9 cellular contexts compared by ENCODE assay signal in the genomic region with DNA sequence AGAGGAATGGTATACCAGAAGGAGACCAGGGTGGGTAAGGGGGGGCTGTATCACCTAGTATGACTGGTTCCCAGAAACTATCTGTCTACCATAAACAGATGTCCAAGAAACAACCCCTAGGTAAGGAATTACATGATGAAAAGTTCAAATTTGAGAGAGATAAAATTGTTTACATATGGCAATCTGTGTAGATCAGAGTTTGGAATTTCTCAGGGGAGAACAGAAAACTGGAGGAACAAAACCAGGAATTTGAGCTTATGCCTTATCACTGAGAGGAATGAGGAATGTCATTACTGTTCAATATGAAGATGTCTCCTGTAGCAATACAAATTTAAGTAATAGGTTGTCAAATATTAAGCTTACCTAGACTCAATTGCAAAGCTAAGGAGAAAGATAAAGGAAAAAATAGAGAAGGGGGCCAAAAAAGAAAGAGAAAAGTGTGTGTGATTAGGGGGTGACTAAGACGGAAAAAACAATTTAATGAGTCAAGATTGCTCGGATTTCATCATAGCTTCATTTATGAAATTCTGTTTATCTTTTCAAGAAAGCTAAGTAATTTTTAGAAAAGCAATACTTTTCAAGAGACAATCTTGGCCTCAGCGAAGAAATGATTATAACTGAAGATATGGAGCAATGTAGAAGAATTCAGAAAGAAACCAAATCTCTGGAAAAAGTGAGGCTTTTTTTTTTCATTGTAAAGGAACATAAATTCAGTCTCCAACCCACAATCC.
DNase-seq lines count a peak whose midpoint lies in the region; ATAC-seq and TF ChIP-seq lines count a peak whose summit lies in the region.
"Had no signal": no experiment of that assay in that cellular context is flagged by ENCODE, and none has a peak within 500 bp of the region (broad histone marks: within the 10 kb centered on the region; RNA-seq: fewer than 3 reads in every experiment).

No MANE protein-coding gene starts in this region.

- ATAC-seq in PC-3 (no peak), GM21367 (IDR thresholded peaks at IDR 0.05; ENCODE audit: unreplicated experiment) (no peak)
- ATAC-seq: activated naive CD8-positive, alpha-beta T cell treated with anti-CD3 and anti-CD28 coated beads, Interleukin-2, amount 50 U/mL, for 24 hours had no signal

- H3K4me1 Mint-ChIP-seq in activated CD4-positive, alpha-beta memory T cell treated with anti-CD3 and anti-CD28 coated beads, Interleukin-2, amount 10 ng/mL, durations not matched to agents 7 days and 5 days: peaks cover 14% of the 10 kb centered on the region

- H3K4me1 ChIP-seq in PC-3 (ENCODE audit: insufficient read depth, low read length) (peaks cover 39% of the 10 kb centered on the region), esophagus squamous epithelium (peaks cover 18 to 76% (median 44%) of the 10 kb centered on the region in 3 donors), osteoblast (ENCODE audit: insufficient read depth, low read length) (peaks cover 45% of the 10 kb centered on the region)

- no peaks in the 10 kb centered on the region for H3K9me3 ChIP-seq in PC-3 (ENCODE audit: low read length)
- H3K9me3 ChIP-seq in esophagus squamous epithelium: no peaks in the 10 kb centered on the region
- H3K9me3 ChIP-seq in osteoblast (ENCODE audit: low read depth, low read length): no peaks in the 10 kb centered on the region

- POLR2A ChIA-PET in BJ (lab: Charles Lee): interaction anchor here (0.6 to 0.7 kb wide), 2 partner anchors 96 to 205 kb away, joined by 8 to 12 read pairs; no protein-coding TSS in a partner anchor
- POLR2A ChIA-PET in PC-3 (lab: Charles Lee; ENCODE audit: unreplicated experiment): interaction anchor here (0.5 to 1.2 kb wide), 3 partner anchors 51 to 456 kb away, joined by 4 to 8 read pairs (median 7); no protein-coding TSS in a partner anchor
- POLR2A ChIA-PET in activated CD4-positive, alpha-beta memory T cell treated with anti-CD3 and anti-CD28 coated beads, Interleukin-2, amount 10 ng/mL, durations not matched to agents 7 days and 5 days (lab: Charles Lee): no interaction called here

- CTCF ChIA-PET in BJ (lab: Yijun Ruan, JAX): interaction anchor here (0.6 to 2.4 kb wide), 2 partner anchors 13 to 208 kb away, joined by 4 to 7 read pairs; no protein-coding TSS in a partner anchor
- CTCF ChIA-PET in PC-3 (lab: Charles Lee): interaction anchor here (0.5 to 1.3 kb wide), 3 partner anchors 52 to 208 kb away, joined by 3 to 5 read pairs (median 5); no protein-coding TSS in a partner anchor
- CTCF ChIA-PET in activated CD4-positive, alpha-beta memory T cell treated with anti-CD3 and anti-CD28 coated beads, Interleukin-2, amount 10 ng/mL, durations not matched to agents 7 days and 5 days (lab: Charles Lee): no interaction called here

- DNase-seq in BJ (ENCODE audit: low read depth): no peak
- DNase-seq in PC-3: peak; percentile 54
- no peak for DNase-seq in esophagus squamous epithelium (lab: John Stamatoyannopoulos, UW)
- DNase-seq in osteoblast (ENCODE audit: insufficient read length, low spot score, missing footprints): no peak
- DNase-seq in activated CD4-positive, alpha-beta memory T cell treated with anti-CD3 and anti-CD28 coated beads, Interleukin-2, amount 10 ng/mL, durations not matched to agents 7 days and 5 days: no peak
- no peak for DNase-seq in activated CD4-positive, alpha-beta T cell treated with anti-CD3 and anti-CD28 coated beads for 1 hour
- no peak for DNase-seq in cerebellum (ENCODE audit: low spot score)
- DNase-seq: activated naive CD8-positive, alpha-beta T cell treated with anti-CD3 and anti-CD28 coated beads, Interleukin-2, amount 50 U/mL, for 24 hours had no signal

- H3K4me3 ChIP-seq in BJ (ENCODE audit: low read depth, low read length) (peak overlapping the region; percentile 71), PC-3 (ENCODE audit: low read length) (peak overlapping the region; percentile 83), esophagus squamous epithelium (peak overlapping the region in 3 of 4 donors; percentile 35 to 60 (median 38)), osteoblast (ENCODE audit: insufficient read depth, low read length) (peak overlapping the region; percentile 66)

- TF ChIP-seq CTCF in BJ (IDR thresholded peaks at IDR 0.05; ENCODE audit: insufficient read depth, low read depth, low read length) (no peak), PC-3 (conservative IDR thresholded peaks at IDR 0.05; ENCODE audit: low read depth, low read length) (no peak), esophagus squamous epithelium (IDR thresholded peaks at IDR 0.05) (no peak), osteoblast (IDR thresholded peaks at IDR 0.05; ENCODE audit: extremely low read depth, low read depth, low read length) (no peak)

- H3K9me2 ChIP-seq in PC-3 (replicated peaks; ENCODE audit: low read length): no peaks in the 10 kb centered on the region

- H3K27ac ChIP-seq in PC-3 (ENCODE audit: low read length): peak overlapping the region; percentile 98
- peak overlapping the region; percentile 62 to 85 (median 82) for H3K27ac ChIP-seq in esophagus squamous epithelium
- peak overlapping the region; percentile 89 for H3K27ac ChIP-seq in osteoblast (ENCODE audit: low read depth, low read length)

- intact Hi-C loops in PC-3 (cut with micrococcal nuclease): loop anchor here (5.0 kb wide), 1 partner anchor 73 kb away; no protein-coding TSS in a partner anchor
- intact Hi-C loops in esophagus squamous epithelium (cut with DNase I): no loop called here

- no peaks in the 10 kb centered on the region for H3F3A ChIP-seq in PC-3 (ENCODE audit: low read length, unreplicated experiment)

- no peaks in the 10 kb centered on the region for H3K9me3 Mint-ChIP-seq in activated CD4-positive, alpha-beta memory T cell treated with anti-CD3 and anti-CD28 coated beads, Interleukin-2, amount 10 ng/mL, durations not matched to agents 7 days and 5 days
- H3K9me3 Mint-ChIP-seq: activated naive CD8-positive, alpha-beta T cell treated with anti-CD3 and anti-CD28 coated beads, Interleukin-2, amount 50 U/mL, for 24 hours had no signal

- BruUV-seq in PC-3 (replicated peaks; lab: Mats Ljungman, UMichigan): no TSS peak

- WGBS in esophagus squamous epithelium, 2 donors: 7 to 12% methylated on average over 3 of the region's 3 CpGs

- H2AFZ ChIP-seq in PC-3 (ENCODE audit: low read length): no peak overlapping the region
- no peak overlapping the region for H2AFZ ChIP-seq in osteoblast (ENCODE audit: low read length)

- no peak for TF ChIP-seq POLR2A in esophagus squamous epithelium (IDR thresholded peaks at IDR 0.05)

- no peak overlapping the region for H3K4me3 Mint-ChIP-seq in activated CD4-positive, alpha-beta memory T cell treated with anti-CD3 and anti-CD28 coated beads, Interleukin-2, amount 10 ng/mL, durations not matched to agents 7 days and 5 days
- H3K4me3 Mint-ChIP-seq: activated naive CD8-positive, alpha-beta T cell treated with anti-CD3 and anti-CD28 coated beads, Interleukin-2, amount 50 U/mL, for 24 hours had no signal

- H4K20me1 ChIP-seq in PC-3 (ENCODE audit: low read length): no peaks in the 10 kb centered on the region
- peaks cover 50% of the 10 kb centered on the region for H4K20me1 ChIP-seq in osteoblast (ENCODE audit: insufficient read depth, low read length)

- peaks cover 26% of the 10 kb centered on the region for H3K27me3 Mint-ChIP-seq in activated CD4-positive, alpha-beta memory T cell treated with anti-CD3 and anti-CD28 coated beads, Interleukin-2, amount 10 ng/mL, durations not matched to agents 7 days and 5 days

- H3K36me3 ChIP-seq in BJ (ENCODE audit: control insufficient read depth, insufficient read depth, low read length) (0 out of 2 replicates have a peak, but pooled peaks cover 2% of the 10 kb centered on the region), PC-3 (ENCODE audit: low read depth, low read length) (no peaks in the 10 kb centered on the region), esophagus squamous epithelium (no peaks in the 10 kb centered on the region), osteoblast (ENCODE audit: insufficient read depth, low read length) (peaks cover 10% of the 10 kb centered on the region)

- no peaks in the 10 kb centered on the region for H3K27me3 ChIP-seq in BJ (ENCODE audit: control insufficient read depth, insufficient read depth, low read length)
- no peaks in the 10 kb centered on the region for H3K27me3 ChIP-seq in PC-3 (ENCODE audit: low read length)
- H3K27me3 ChIP-seq in esophagus squamous epithelium: no peaks in the 10 kb centered on the region
- no peaks in the 10 kb centered on the region for H3K27me3 ChIP-seq in osteoblast (ENCODE audit: insufficient read depth, low read length)

- no peak overlapping the region for H3K27ac Mint-ChIP-seq in activated CD4-positive, alpha-beta memory T cell treated with anti-CD3 and anti-CD28 coated beads, Interleukin-2, amount 10 ng/mL, durations not matched to agents 7 days and 5 days

- peak overlapping the region; percentile 85 for H3K9ac ChIP-seq in PC-3 (ENCODE audit: low read length)

- H3K79me2 ChIP-seq in PC-3 (ENCODE audit: low read length): peaks cover 95% of the 10 kb centered on the region
- H3K79me2 ChIP-seq in osteoblast (ENCODE audit: insufficient read depth, low read length): peaks cover 82% of the 10 kb centered on the region

- no peaks in the 10 kb centered on the region for H3K36me3 Mint-ChIP-seq in activated CD4-positive, alpha-beta memory T cell treated with anti-CD3 and anti-CD28 coated beads, Interleukin-2, amount 10 ng/mL, durations not matched to agents 7 days and 5 days (ENCODE audit: low read depth)

- H3K4me2 ChIP-seq in PC-3 (ENCODE audit: low read length) (peak overlapping the region; percentile 99), osteoblast (ENCODE audit: insufficient read depth, low read length) (peak overlapping the region; percentile 88)
